1 cellular context compared by ENCODE assay signal in the genomic region with DNA sequence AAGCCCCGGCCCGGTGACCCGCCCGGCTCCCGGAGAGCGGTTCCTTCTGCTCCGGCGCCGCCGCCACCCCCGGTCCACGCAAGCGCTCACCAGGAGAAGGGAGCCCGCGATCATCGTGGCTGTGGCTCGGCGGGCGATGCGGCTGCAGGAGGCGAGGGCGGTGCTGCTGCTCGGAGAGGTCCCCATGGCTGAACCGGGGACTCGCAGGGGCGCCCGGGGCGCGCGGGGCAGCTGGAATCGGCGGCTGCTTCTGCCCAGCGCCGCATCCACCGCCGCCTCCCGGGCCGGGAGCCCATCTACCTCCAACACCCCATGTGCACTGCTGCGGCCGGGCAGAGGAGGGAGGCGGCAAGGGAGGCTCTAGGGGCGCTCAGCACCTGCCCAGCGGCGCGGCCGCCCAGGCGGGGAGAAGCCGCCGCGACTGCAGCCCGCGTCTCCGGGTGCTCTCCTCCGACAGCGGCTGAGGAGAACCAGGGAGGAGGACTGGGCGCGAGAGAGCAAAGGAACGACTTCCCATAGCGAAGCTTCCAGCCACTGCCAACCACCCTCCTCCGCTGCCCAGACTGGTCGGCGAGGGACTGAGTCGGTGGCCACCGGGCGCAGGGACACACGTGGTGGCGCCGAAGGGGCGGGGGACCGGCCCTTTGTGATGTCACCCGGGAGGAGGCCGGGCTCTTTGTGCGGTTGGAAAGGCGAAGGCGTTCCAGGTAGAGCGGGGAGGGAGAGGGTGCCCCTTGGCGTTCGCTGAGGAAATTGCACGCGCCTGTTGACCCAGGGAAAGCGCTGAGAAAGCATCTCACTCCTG.
TF ChIP-seq lines count a peak whose summit lies in the region.

A gene with protein sequence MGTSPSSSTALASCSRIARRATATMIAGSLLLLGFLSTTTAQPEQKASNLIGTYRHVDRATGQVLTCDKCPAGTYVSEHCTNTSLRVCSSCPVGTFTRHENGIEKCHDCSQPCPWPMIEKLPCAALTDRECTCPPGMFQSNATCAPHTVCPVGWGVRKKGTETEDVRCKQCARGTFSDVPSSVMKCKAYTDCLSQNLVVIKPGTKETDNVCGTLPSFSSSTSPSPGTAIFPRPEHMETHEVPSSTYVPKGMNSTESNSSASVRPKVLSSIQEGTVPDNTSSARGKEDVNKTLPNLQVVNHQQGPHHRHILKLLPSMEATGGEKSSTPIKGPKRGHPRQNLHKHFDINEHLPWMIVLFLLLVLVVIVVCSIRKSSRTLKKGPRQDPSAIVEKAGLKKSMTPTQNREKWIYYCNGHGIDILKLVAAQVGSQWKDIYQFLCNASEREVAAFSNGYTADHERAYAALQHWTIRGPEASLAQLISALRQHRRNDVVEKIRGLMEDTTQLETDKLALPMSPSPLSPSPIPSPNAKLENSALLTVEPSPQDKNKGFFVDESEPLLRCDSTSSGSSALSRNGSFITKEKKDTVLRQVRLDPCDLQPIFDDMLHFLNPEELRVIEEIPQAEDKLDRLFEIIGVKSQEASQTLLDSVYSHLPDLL (minus strand): TSS at position 580 of the 805 bp plus-strand sequence. CDS start 394 bp downstream, at position 186.

TF ChIP-seq in HepG2, 621 proteins besides CTCF, POLR2A, EP300 and RAD21 (continued from another document and continues in another):
- TF ChIP-seq, protein P1, sequence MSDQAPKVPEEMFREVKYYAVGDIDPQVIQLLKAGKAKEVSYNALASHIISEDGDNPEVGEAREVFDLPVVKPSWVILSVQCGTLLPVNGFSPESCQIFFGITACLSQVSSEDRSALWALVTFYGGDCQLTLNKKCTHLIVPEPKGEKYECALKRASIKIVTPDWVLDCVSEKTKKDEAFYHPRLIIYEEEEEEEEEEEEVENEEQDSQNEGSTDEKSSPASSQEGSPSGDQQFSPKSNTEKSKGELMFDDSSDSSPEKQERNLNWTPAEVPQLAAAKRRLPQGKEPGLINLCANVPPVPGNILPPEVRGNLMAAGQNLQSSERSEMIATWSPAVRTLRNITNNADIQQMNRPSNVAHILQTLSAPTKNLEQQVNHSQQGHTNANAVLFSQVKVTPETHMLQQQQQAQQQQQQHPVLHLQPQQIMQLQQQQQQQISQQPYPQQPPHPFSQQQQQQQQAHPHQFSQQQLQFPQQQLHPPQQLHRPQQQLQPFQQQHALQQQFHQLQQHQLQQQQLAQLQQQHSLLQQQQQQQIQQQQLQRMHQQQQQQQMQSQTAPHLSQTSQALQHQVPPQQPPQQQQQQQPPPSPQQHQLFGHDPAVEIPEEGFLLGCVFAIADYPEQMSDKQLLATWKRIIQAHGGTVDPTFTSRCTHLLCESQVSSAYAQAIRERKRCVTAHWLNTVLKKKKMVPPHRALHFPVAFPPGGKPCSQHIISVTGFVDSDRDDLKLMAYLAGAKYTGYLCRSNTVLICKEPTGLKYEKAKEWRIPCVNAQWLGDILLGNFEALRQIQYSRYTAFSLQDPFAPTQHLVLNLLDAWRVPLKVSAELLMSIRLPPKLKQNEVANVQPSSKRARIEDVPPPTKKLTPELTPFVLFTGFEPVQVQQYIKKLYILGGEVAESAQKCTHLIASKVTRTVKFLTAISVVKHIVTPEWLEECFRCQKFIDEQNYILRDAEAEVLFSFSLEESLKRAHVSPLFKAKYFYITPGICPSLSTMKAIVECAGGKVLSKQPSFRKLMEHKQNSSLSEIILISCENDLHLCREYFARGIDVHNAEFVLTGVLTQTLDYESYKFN (CRISPR knock-in tag; conservative IDR thresholded peaks at IDR 0.05) = peak; percentile 51; the same call in 1 of the 2 replicates
- TF ChIP-seq ZSCAN22 (CRISPR knock-in tag; IDR thresholded peaks at IDR 0.05) (no peak), SRY (CRISPR knock-in tag; IDR thresholded peaks at IDR 0.05) (peak; percentile 95), MXI1 (IDR thresholded peaks at IDR 0.05; ENCODE audit: borderline replicate concordance, low read depth, low read length) (peak; percentile 99), PHF21A (CRISPR knock-in tag; IDR thresholded peaks at IDR 0.05) (peak; percentile 55; the same call in 1 of the 2 replicates), ZBTB3 (CRISPR knock-in tag; IDR thresholded peaks at IDR 0.05; ENCODE audit: borderline replicate concordance, low read depth) (peak; percentile 68; the same call in 1 of the 2 replicates), NFATC3 (CRISPR knock-in tag; IDR thresholded peaks at IDR 0.05) (peak; percentile 87), ZNF333 (CRISPR knock-in tag; IDR thresholded peaks at IDR 0.05; ENCODE audit: borderline replicate concordance) (0 out of 2 replicates have a peak, but pooled peaks have one; percentile 49), NR1H2 (CRISPR knock-in tag; IDR thresholded peaks at IDR 0.05; ENCODE audit: borderline replicate concordance, low read depth) (peak; percentile 19), DR1 (CRISPR knock-in tag; IDR thresholded peaks at IDR 0.05) (peak; percentile 96), HOXA5 (CRISPR knock-in tag; IDR thresholded peaks at IDR 0.05) (peak; percentile 88; the same call in 1 of the 2 replicates), RAD51 (IDR thresholded peaks at IDR 0.05; ENCODE audit: borderline replicate concordance) (no peak), ZNF550 (CRISPR knock-in tag; IDR thresholded peaks at IDR 0.05; ENCODE audit: borderline replicate concordance) (peak; percentile 51; the same call in 1 of the 2 replicates), SOX6 (IDR thresholded peaks at IDR 0.05) (no peak), SOX6 (CRISPR knock-in tag; IDR thresholded peaks at IDR 0.05) (peak; percentile 93), ZNF7 (CRISPR knock-in tag; IDR thresholded peaks at IDR 0.05) (no peak), ZNF713 (CRISPR knock-in tag; IDR thresholded peaks at IDR 0.05) (no peak), ZNF430 (CRISPR knock-in tag; IDR thresholded peaks at IDR 0.05) (peak; percentile 89), ZNF562 (CRISPR knock-in tag; IDR thresholded peaks at IDR 0.05; ENCODE audit: borderline replicate concordance) (no peak; the same call in 1 of the 2 replicates), FOXC1 (CRISPR knock-in tag; IDR thresholded peaks at IDR 0.05; ENCODE audit: borderline replicate concordance) (peak; percentile 95), FOSL1 (CRISPR knock-in tag; IDR thresholded peaks at IDR 0.05; ENCODE audit: borderline replicate concordance) (no peak; the same call in 1 of the 2 replicates), ZFP37 (CRISPR knock-in tag; IDR thresholded peaks at IDR 0.05; ENCODE audit: borderline replicate concordance) (peak; percentile 89; the same call in 1 of the 2 replicates), NFKB2 (CRISPR knock-in tag; IDR thresholded peaks at IDR 0.05; ENCODE audit: borderline replicate concordance) (peak; percentile 96), SCMH1 (CRISPR knock-in tag; IDR thresholded peaks at IDR 0.05; ENCODE audit: borderline replicate concordance) (no peak), NFIC (IDR thresholded peaks at IDR 0.05; ENCODE audit: low read length) (no peak), TAF1 (CRISPR knock-in tag; IDR thresholded peaks at IDR 0.05) (peak; percentile 99)
- TF ChIP-seq, protein P2, sequence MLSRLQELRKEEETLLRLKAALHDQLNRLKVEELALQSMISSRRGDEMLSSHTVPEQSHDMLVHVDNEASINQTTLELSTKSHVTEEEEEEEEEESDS (CRISPR knock-in tag; IDR thresholded peaks at IDR 0.05; ENCODE audit: borderline replicate concordance) = no peak
- TF ChIP-seq, protein P3, sequence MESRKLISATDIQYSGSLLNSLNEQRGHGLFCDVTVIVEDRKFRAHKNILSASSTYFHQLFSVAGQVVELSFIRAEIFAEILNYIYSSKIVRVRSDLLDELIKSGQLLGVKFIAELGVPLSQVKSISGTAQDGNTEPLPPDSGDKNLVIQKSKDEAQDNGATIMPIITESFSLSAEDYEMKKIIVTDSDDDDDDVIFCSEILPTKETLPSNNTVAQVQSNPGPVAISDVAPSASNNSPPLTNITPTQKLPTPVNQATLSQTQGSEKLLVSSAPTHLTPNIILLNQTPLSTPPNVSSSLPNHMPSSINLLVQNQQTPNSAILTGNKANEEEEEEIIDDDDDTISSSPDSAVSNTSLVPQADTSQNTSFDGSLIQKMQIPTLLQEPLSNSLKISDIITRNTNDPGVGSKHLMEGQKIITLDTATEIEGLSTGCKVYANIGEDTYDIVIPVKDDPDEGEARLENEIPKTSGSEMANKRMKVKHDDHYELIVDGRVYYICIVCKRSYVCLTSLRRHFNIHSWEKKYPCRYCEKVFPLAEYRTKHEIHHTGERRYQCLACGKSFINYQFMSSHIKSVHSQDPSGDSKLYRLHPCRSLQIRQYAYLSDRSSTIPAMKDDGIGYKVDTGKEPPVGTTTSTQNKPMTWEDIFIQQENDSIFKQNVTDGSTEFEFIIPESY (CRISPR knock-in tag; IDR thresholded peaks at IDR 0.05) = peak; percentile 33; the same call in 1 of the 2 replicates
- TF ChIP-seq, protein P4, sequence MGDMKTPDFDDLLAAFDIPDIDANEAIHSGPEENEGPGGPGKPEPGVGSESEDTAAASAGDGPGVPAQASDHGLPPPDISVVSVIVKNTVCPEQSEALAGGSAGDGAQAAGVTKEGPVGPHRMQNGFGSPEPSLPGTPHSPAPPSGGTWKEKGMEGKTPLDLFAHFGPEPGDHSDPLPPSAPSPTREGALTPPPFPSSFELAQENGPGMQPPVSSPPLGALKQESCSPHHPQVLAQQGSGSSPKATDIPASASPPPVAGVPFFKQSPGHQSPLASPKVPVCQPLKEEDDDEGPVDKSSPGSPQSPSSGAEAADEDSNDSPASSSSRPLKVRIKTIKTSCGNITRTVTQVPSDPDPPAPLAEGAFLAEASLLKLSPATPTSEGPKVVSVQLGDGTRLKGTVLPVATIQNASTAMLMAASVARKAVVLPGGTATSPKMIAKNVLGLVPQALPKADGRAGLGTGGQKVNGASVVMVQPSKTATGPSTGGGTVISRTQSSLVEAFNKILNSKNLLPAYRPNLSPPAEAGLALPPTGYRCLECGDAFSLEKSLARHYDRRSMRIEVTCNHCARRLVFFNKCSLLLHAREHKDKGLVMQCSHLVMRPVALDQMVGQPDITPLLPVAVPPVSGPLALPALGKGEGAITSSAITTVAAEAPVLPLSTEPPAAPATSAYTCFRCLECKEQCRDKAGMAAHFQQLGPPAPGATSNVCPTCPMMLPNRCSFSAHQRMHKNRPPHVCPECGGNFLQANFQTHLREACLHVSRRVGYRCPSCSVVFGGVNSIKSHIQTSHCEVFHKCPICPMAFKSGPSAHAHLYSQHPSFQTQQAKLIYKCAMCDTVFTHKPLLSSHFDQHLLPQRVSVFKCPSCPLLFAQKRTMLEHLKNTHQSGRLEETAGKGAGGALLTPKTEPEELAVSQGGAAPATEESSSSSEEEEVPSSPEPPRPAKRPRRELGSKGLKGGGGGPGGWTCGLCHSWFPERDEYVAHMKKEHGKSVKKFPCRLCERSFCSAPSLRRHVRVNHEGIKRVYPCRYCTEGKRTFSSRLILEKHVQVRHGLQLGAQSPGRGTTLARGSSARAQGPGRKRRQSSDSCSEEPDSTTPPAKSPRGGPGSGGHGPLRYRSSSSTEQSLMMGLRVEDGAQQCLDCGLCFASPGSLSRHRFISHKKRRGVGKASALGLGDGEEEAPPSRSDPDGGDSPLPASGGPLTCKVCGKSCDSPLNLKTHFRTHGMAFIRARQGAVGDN (CRISPR knock-in tag; IDR thresholded peaks at IDR 0.05) = peak; percentile 97
- TF ChIP-seq, protein P5, sequence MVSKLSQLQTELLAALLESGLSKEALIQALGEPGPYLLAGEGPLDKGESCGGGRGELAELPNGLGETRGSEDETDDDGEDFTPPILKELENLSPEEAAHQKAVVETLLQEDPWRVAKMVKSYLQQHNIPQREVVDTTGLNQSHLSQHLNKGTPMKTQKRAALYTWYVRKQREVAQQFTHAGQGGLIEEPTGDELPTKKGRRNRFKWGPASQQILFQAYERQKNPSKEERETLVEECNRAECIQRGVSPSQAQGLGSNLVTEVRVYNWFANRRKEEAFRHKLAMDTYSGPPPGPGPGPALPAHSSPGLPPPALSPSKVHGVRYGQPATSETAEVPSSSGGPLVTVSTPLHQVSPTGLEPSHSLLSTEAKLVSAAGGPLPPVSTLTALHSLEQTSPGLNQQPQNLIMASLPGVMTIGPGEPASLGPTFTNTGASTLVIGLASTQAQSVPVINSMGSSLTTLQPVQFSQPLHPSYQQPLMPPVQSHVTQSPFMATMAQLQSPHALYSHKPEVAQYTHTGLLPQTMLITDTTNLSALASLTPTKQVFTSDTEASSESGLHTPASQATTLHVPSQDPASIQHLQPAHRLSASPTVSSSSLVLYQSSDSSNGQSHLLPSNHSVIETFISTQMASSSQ (IDR thresholded peaks at IDR 0.05; ENCODE audit: low read depth) = no peak
- TF ChIP-seq, protein P5 (CRISPR knock-in tag; IDR thresholded peaks at IDR 0.05; ENCODE audit: borderline replicate concordance) = no peak
- TF ChIP-seq, protein P6, sequence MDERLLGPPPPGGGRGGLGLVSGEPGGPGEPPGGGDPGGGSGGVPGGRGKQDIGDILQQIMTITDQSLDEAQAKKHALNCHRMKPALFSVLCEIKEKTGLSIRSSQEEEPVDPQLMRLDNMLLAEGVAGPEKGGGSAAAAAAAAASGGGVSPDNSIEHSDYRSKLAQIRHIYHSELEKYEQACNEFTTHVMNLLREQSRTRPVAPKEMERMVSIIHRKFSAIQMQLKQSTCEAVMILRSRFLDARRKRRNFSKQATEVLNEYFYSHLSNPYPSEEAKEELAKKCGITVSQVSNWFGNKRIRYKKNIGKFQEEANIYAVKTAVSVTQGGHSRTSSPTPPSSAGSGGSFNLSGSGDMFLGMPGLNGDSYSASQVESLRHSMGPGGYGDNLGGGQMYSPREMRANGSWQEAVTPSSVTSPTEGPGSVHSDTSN (CRISPR knock-in tag; IDR thresholded peaks at IDR 0.05) = no peak
- TF ChIP-seq, protein P7, sequence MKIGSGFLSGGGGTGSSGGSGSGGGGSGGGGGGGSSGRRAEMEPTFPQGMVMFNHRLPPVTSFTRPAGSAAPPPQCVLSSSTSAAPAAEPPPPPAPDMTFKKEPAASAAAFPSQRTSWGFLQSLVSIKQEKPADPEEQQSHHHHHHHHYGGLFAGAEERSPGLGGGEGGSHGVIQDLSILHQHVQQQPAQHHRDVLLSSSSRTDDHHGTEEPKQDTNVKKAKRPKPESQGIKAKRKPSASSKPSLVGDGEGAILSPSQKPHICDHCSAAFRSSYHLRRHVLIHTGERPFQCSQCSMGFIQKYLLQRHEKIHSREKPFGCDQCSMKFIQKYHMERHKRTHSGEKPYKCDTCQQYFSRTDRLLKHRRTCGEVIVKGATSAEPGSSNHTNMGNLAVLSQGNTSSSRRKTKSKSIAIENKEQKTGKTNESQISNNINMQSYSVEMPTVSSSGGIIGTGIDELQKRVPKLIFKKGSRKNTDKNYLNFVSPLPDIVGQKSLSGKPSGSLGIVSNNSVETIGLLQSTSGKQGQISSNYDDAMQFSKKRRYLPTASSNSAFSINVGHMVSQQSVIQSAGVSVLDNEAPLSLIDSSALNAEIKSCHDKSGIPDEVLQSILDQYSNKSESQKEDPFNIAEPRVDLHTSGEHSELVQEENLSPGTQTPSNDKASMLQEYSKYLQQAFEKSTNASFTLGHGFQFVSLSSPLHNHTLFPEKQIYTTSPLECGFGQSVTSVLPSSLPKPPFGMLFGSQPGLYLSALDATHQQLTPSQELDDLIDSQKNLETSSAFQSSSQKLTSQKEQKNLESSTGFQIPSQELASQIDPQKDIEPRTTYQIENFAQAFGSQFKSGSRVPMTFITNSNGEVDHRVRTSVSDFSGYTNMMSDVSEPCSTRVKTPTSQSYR (CRISPR knock-in tag; IDR thresholded peaks at IDR 0.05; ENCODE audit: borderline replicate concordance) = peak; percentile 47; the same call in 1 of the 2 replicates
